ENCODE assay signal across 24 cellular contexts in genomic region chr14:102663031-102663430, GRCh38.
DNase-seq lines count a peak whose midpoint lies in the region; ATAC-seq and TF ChIP-seq lines count a peak whose summit lies in the region.
"Had no signal": no experiment of that assay in that cellular context is flagged by ENCODE, and none has a peak within 500 bp of the region (broad histone marks: within the 10 kb centered on the region; RNA-seq: fewer than 3 reads in every experiment).

No MANE protein-coding gene starts in this region.

- H3K36me3 ChIP-seq in HUES64 (ENCODE audit: insufficient read depth, low read length) (no peaks in the 10 kb centered on the region), smooth muscle cell (ENCODE audit: low read depth) (no peaks in the 10 kb centered on the region)
- H3K36me3 ChIP-seq: colonic mucosa, upper lobe of right lung had no signal

- H3K27me3 ChIP-seq in HUES64 (ENCODE audit: insufficient read depth, low read length) (no peaks in the 10 kb centered on the region), smooth muscle cell (ENCODE audit: low read depth) (no peaks in the 10 kb centered on the region)
- H3K27me3 ChIP-seq: colonic mucosa, upper lobe of right lung had no signal

- H3K4me1 ChIP-seq in HUES64 (ENCODE audit: insufficient read depth, low read length) (peaks cover 44% of the 10 kb centered on the region), smooth muscle cell (ENCODE audit: low read depth) (peaks cover 16% of the 10 kb centered on the region)
- H3K4me1 ChIP-seq: colonic mucosa had no signal

- no peaks in the 10 kb centered on the region for H3K9me3 Mint-ChIP-seq in activated T-helper 17 cell treated with anti-CD3 and anti-CD28 coated beads, Interleukin-2, amount 50 U/mL, for 72 hours
- H3K9me3 Mint-ChIP-seq: CD4-positive, alpha-beta T cell; naive B cell had no signal

- H3K4me1 Mint-ChIP-seq in activated T-helper 17 cell treated with anti-CD3 and anti-CD28 coated beads, Interleukin-2, amount 50 U/mL, for 72 hours, result peaks cover 17% of the 10 kb centered on the region

- no peak for ATAC-seq in activated T-helper 17 cell treated with anti-CD3 and anti-CD28 coated beads, Interleukin-2, amount 50 U/mL, for 72 hours (replicated peaks)
- ATAC-seq: left colon, PC-3, upper lobe of right lung had no signal

- H3K27ac Mint-ChIP-seq in activated T-helper 17 cell treated with anti-CD3 and anti-CD28 coated beads, Interleukin-2, amount 50 U/mL, for 72 hours, result no peak overlapping the region
- H3K27ac Mint-ChIP-seq: CD4-positive, alpha-beta T cell had no signal

- no peaks in the 10 kb centered on the region for H3F3A ChIP-seq in smooth muscle cell (ENCODE audit: low read depth)

- H4K20me1 ChIP-seq in smooth muscle cell (ENCODE audit: low read depth), result peaks cover 100% of the 10 kb centered on the region

- peaks cover 100% of the 10 kb centered on the region for H3K79me2 ChIP-seq in smooth muscle cell (ENCODE audit: low read depth)

- no peak overlapping the region for H3K4me3 Mint-ChIP-seq in activated T-helper 17 cell treated with anti-CD3 and anti-CD28 coated beads, Interleukin-2, amount 50 U/mL, for 72 hours
- H3K4me3 Mint-ChIP-seq: CD4-positive, alpha-beta T cell; naive B cell had no signal

- H2AFZ ChIP-seq in smooth muscle cell (ENCODE audit: low read depth), result no peak overlapping the region

- H3K9ac ChIP-seq in HUES64 (ENCODE audit: low read depth, low read length), result peak overlapping the region; percentile 50
- H3K9ac ChIP-seq in smooth muscle cell (ENCODE audit: low read depth), result no peak overlapping the region

- H3K27ac ChIP-seq in HUES64 (ENCODE audit: low read depth, low read length) (peak overlapping the region; percentile 80), smooth muscle cell (ENCODE audit: low read depth) (no peak overlapping the region)
- H3K27ac ChIP-seq: colonic mucosa, upper lobe of right lung had no signal

- no peak for TF ChIP-seq CTCF in smooth muscle cell (IDR thresholded peaks at IDR 0.05; ENCODE audit: borderline replicate concordance, insufficient read depth, poor library complexity, severe bottlenecking)

- H3K4me3 ChIP-seq in HUES64 (ENCODE audit: low read length), result peak overlapping the region; percentile 23
- no peak overlapping the region for H3K4me3 ChIP-seq in smooth muscle cell
- H3K4me3 ChIP-seq: colonic mucosa, upper lobe of right lung had no signal

- WGBS in HUES64, result 21% methylated on average over 3 of the region's 3 CpGs
- 32% methylated on average over 3 of the region's 3 CpGs for WGBS in smooth muscle cell (ENCODE audit: low lambda C conversion rate)

- no peaks in the 10 kb centered on the region for H3K9me3 ChIP-seq in HUES64 (ENCODE audit: insufficient read depth, low read depth, low read length)
- H3K9me3 ChIP-seq in smooth muscle cell (replicated peaks; ENCODE audit: low read depth), result no peaks in the 10 kb centered on the region
- H3K9me3 ChIP-seq: colonic mucosa, upper lobe of right lung had no signal

- DNase-seq in amniotic epithelial cell (ENCODE audit: low read depth), result peak; percentile 69
- DNase-seq in iPS DF 19.7 (ENCODE audit: low read depth, low spot score), result peak; percentile 40
- no peak for DNase-seq in smooth muscle cell (lab: John Stamatoyannopoulos, UW; ENCODE audit: unreplicated experiment)
- no peak for DNase-seq in A172 (ENCODE audit: low spot score)
- no peak for DNase-seq in EL
- DNase-seq in activated CD8-positive, alpha-beta memory T cell treated with anti-CD3 and anti-CD28 coated beads, Interleukin-2, amount 50 U/mL, for 48 hours, result no peak
- DNase-seq: activated naive CD4-positive, alpha-beta T cell treated with Interleukin-2 at 50 U/mL for 16 hours; activated T-cell treated with anti-CD3 and anti-CD28 coated beads, Interleukin-2, amount 50 U/mL, for 1 hour; CD4-positive, alpha-beta T cell; colonic mucosa; GDM1; left colon; naive B cell; NCI-H1105 treated with DMSO at 0.1 percent for 48 hours; NCI-H2081; PC-3; retina; SHP77 treated with DMSO at 0.1 percent for 48 hours; small intestine; stimulated activated CD4-positive, alpha-beta T cell treated with anti-CD3 and anti-CD28 coated beads, Interleukin-2, amount 100 ng/mL, for 24 hours; T-helper 1 cell; upper lobe of right lung had no signal

- H3K4me2 ChIP-seq in smooth muscle cell, result peak overlapping the region; percentile 23

- no peaks in the 10 kb centered on the region for H3K36me3 Mint-ChIP-seq in activated T-helper 17 cell treated with anti-CD3 and anti-CD28 coated beads, Interleukin-2, amount 50 U/mL, for 72 hours (ENCODE audit: low read depth)
- H3K36me3 Mint-ChIP-seq: naive B cell had no signal

- H3K27me3 Mint-ChIP-seq in activated T-helper 17 cell treated with anti-CD3 and anti-CD28 coated beads, Interleukin-2, amount 50 U/mL, for 72 hours, result no peaks in the 10 kb centered on the region
- H3K27me3 Mint-ChIP-seq: CD4-positive, alpha-beta T cell; naive B cell had no signal

Comparison
In these comparisons a context has a peak if more than half of its experiments do, and no peak if none do; other contexts are left out.
1. DNase-seq: peak in amniotic epithelial cell (single experiment) and iPS DF 19.7 (single experiment); none in smooth muscle cell (single experiment), A172 (single experiment), EL (single experiment) and activated CD8-positive, alpha-beta memory T cell treated with anti-CD3 and anti-CD28 coated beads, Interleukin-2, amount 50 U/mL, for 48 hours (single experiment).